ENCODE assay signal across 21 cellular contexts in genomic region chr6:56226946-56227879, GRCh38. TPM values are rescaled to one million over a fixed set of nuclear protein-coding genes. Genes with fewer than 3 reads are reported as not detected.
A peak's percentile ranks its signal among the peaks of the same experiment; 100 is the strongest.
DNase-seq lines count a peak whose midpoint lies in the region; ATAC-seq and TF ChIP-seq lines count a peak whose summit lies in the region.
"Had no signal": no experiment of that assay in that cellular context is flagged by ENCODE, and none has a peak within 500 bp of the region (broad histone marks: within the 10 kb centered on the region; RNA-seq: fewer than 3 reads in every experiment).

No MANE protein-coding gene starts in this region.

- H3K27ac Mint-ChIP-seq in CD8-positive, alpha-beta T cell: no peak overlapping the region
- H3K27ac Mint-ChIP-seq: activated naive CD4-positive, alpha-beta T cell treated with anti-CD3 and anti-CD28 coated beads for 36 hours; dendritic cell treated with granulocyte-macrophage colony-stimulating factor and Interleukin-4, amounts not matched to agents 40 ng/mL and 50 ng/mL, for 4 days; IgD-negative memory B cell had no signal

- no peaks in the 10 kb centered on the region for H3K36me3 ChIP-seq in PC-3 (ENCODE audit: low read depth, low read length)
- H3K36me3 ChIP-seq in smooth muscle cell (ENCODE audit: low read depth): no peaks in the 10 kb centered on the region
- no peaks in the 10 kb centered on the region for H3K36me3 ChIP-seq in right atrium auricular region
- H3K36me3 ChIP-seq in CD8-positive, alpha-beta T cell (ENCODE audit: insufficient read depth, low read length): no peaks in the 10 kb centered on the region
- H3K36me3 ChIP-seq: BE2C, WERI-Rb-1 had no signal

- H3K9me2 ChIP-seq in PC-3 (replicated peaks; ENCODE audit: low read length): no peaks in the 10 kb centered on the region

- H3K27ac ChIP-seq in PC-3 (ENCODE audit: low read length): no peak overlapping the region
- peak overlapping the region; percentile 73 for H3K27ac ChIP-seq in smooth muscle cell (ENCODE audit: low read depth)
- H3K27ac ChIP-seq in right atrium auricular region: no peak overlapping the region
- no peak overlapping the region for H3K27ac ChIP-seq in CD8-positive, alpha-beta T cell (ENCODE audit: low read depth, low read length)
- H3K27ac ChIP-seq: body of pancreas, parathyroid adenoma, WERI-Rb-1 had no signal

- ATAC-seq in PC-3: no peak
- ATAC-seq in CD8-positive, alpha-beta T cell: no peak
- ATAC-seq in HG03378 (IDR thresholded peaks at IDR 0.05; ENCODE audit: unreplicated experiment): no peak
- ATAC-seq: body of pancreas had no signal

- H3K4me3 Mint-ChIP-seq in CD8-positive, alpha-beta T cell: no peak overlapping the region
- H3K4me3 Mint-ChIP-seq: activated naive CD4-positive, alpha-beta T cell treated with anti-CD3 and anti-CD28 coated beads for 36 hours; dendritic cell treated with granulocyte-macrophage colony-stimulating factor and Interleukin-4, amounts not matched to agents 40 ng/mL and 50 ng/mL, for 4 days; IgD-negative memory B cell had no signal

- H3K4me3 ChIP-seq in PC-3 (ENCODE audit: low read length): no peak overlapping the region
- no peak overlapping the region for H3K4me3 ChIP-seq in smooth muscle cell
- no peak overlapping the region for H3K4me3 ChIP-seq in right atrium auricular region
- H3K4me3 ChIP-seq in CD8-positive, alpha-beta T cell (ENCODE audit: low read depth, low read length): no peak overlapping the region
- H3K4me3 ChIP-seq: body of pancreas had no signal

- no peaks in the 10 kb centered on the region for H3K27me3 ChIP-seq in PC-3 (ENCODE audit: low read length)
- no peaks in the 10 kb centered on the region for H3K27me3 ChIP-seq in smooth muscle cell (ENCODE audit: low read depth)
- H3K27me3 ChIP-seq in right atrium auricular region: no peaks in the 10 kb centered on the region
- no peaks in the 10 kb centered on the region for H3K27me3 ChIP-seq in CD8-positive, alpha-beta T cell (ENCODE audit: insufficient read depth, low read length)
- H3K27me3 ChIP-seq: BE2C, body of pancreas had no signal

- no peak for TF ChIP-seq CTCF in PC-3 (conservative IDR thresholded peaks at IDR 0.05; ENCODE audit: low read depth, low read length)
- no peak for TF ChIP-seq CTCF in smooth muscle cell (IDR thresholded peaks at IDR 0.05; ENCODE audit: borderline replicate concordance, insufficient read depth, poor library complexity, severe bottlenecking)
- TF ChIP-seq CTCF in right atrium auricular region (IDR thresholded peaks at IDR 0.05): no peak
- no peak for TF ChIP-seq CTCF in CD8-positive, alpha-beta T cell (IDR thresholded peaks at IDR 0.05)

- 0 out of 2 replicates have a peak overlapping the region, but pooled peaks have one; percentile 2 for H3K4me2 ChIP-seq in PC-3 (ENCODE audit: low read length)
- H3K4me2 ChIP-seq in smooth muscle cell: peak overlapping the region; percentile 48

- H4K20me1 ChIP-seq in PC-3 (ENCODE audit: low read length): no peaks in the 10 kb centered on the region
- H4K20me1 ChIP-seq in smooth muscle cell (ENCODE audit: low read depth): no peaks in the 10 kb centered on the region

- no peaks in the 10 kb centered on the region for H3K9me3 ChIP-seq in PC-3 (ENCODE audit: low read length)
- no peaks in the 10 kb centered on the region for H3K9me3 ChIP-seq in smooth muscle cell (replicated peaks; ENCODE audit: low read depth)
- no peaks in the 10 kb centered on the region for H3K9me3 ChIP-seq in right atrium auricular region
- no peaks in the 10 kb centered on the region for H3K9me3 ChIP-seq in CD8-positive, alpha-beta T cell (ENCODE audit: low read length)
- H3K9me3 ChIP-seq: BE2C, body of pancreas had no signal

- POLR2A ChIA-PET in PC-3 (lab: Charles Lee; ENCODE audit: unreplicated experiment): no interaction called here
- POLR2A ChIA-PET in CD8-positive, alpha-beta T cell (lab: Charles Lee): no interaction called here

- DNase-seq in GM03348 (ENCODE audit: low spot score): peak; percentile 12
- DNase-seq in PC-3: peak; percentile 53
- DNase-seq in fibroblast of peridontal ligament (ENCODE audit: extremely low read depth): peak; percentile 97
- DNase-seq in smooth muscle cell (lab: John Stamatoyannopoulos, UW; ENCODE audit: unreplicated experiment): no peak
- DNase-seq in right atrium auricular region (ENCODE audit: low spot score): no peak
- DNase-seq in CD8-positive, alpha-beta T cell: no peak
- DNase-seq in NCI-H446 treated with DMSO at 0.1 percent for 48 hours (lab: John Stamatoyannopoulos, UW): no peak
- DNase-seq: activated CD4-positive, alpha-beta T cell treated with anti-CD3 and anti-CD28 coated beads, Interleukin-2, amount 50 U/mL, for 48 hours; activated naive CD4-positive, alpha-beta T cell treated with anti-CD3 and anti-CD28 coated beads for 36 hours; BE2C; body of pancreas; MV-4-11; NCI-H526 treated with DMSO at 0.1 percent for 48 hours; OCI-M1; stimulated activated CD4-positive, alpha-beta T cell treated with anti-CD3 and anti-CD28 coated beads, Interleukin-4, amount 100 ng/mL, for 4 hours; T-helper 2 cell; WERI-Rb-1 had no signal

- 37% methylated on average over 4 of the region's 4 CpGs for WGBS in smooth muscle cell (ENCODE audit: low lambda C conversion rate)

- H3K9ac ChIP-seq in PC-3 (ENCODE audit: low read length): no peak overlapping the region
- peak overlapping the region; percentile 13 for H3K9ac ChIP-seq in smooth muscle cell (ENCODE audit: low read depth)
- H3K9ac ChIP-seq: parathyroid adenoma had no signal

- H3K4me1 Mint-ChIP-seq in CD8-positive, alpha-beta T cell (ENCODE audit: low read depth): no peaks in the 10 kb centered on the region
- H3K4me1 Mint-ChIP-seq: IgD-negative memory B cell had no signal

- CTCF ChIA-PET in PC-3 (lab: Charles Lee): no interaction called here
- CTCF ChIA-PET in CD8-positive, alpha-beta T cell (lab: Charles Lee): no interaction called here

- no TSS peak for BruUV-seq in PC-3 (replicated peaks; lab: Mats Ljungman, UMichigan)

- peaks cover 59% of the 10 kb centered on the region for H3K4me1 ChIP-seq in PC-3 (ENCODE audit: insufficient read depth, low read length)
- peaks cover 5% of the 10 kb centered on the region for H3K4me1 ChIP-seq in smooth muscle cell (ENCODE audit: low read depth)
- no peaks in the 10 kb centered on the region for H3K4me1 ChIP-seq in right atrium auricular region
- no peaks in the 10 kb centered on the region for H3K4me1 ChIP-seq in CD8-positive, alpha-beta T cell (ENCODE audit: insufficient read depth, low read length)
- H3K4me1 ChIP-seq: BE2C, body of pancreas, parathyroid adenoma had no signal

- no peaks in the 10 kb centered on the region for H3K9me3 Mint-ChIP-seq in CD8-positive, alpha-beta T cell
- H3K9me3 Mint-ChIP-seq: activated naive CD4-positive, alpha-beta T cell treated with anti-CD3 and anti-CD28 coated beads for 36 hours; dendritic cell treated with granulocyte-macrophage colony-stimulating factor and Interleukin-4, amounts not matched to agents 40 ng/mL and 50 ng/mL, for 4 days had no signal

- H3K79me2 ChIP-seq in PC-3 (ENCODE audit: low read length): no peaks in the 10 kb centered on the region
- no peaks in the 10 kb centered on the region for H3K79me2 ChIP-seq in smooth muscle cell (ENCODE audit: low read depth)
- H3K79me2 ChIP-seq: parathyroid adenoma had no signal

- H2AFZ ChIP-seq in PC-3 (ENCODE audit: low read length) (no peak overlapping the region), smooth muscle cell (ENCODE audit: low read depth) (peak overlapping the region; percentile 29)
- H2AFZ ChIP-seq: parathyroid adenoma had no signal

- H3K36me3 Mint-ChIP-seq in CD8-positive, alpha-beta T cell: no peaks in the 10 kb centered on the region
- H3K36me3 Mint-ChIP-seq: IgD-negative memory B cell had no signal

- H3F3A ChIP-seq in PC-3 (ENCODE audit: low read length, unreplicated experiment) (peaks cover 10% of the 10 kb centered on the region), smooth muscle cell (ENCODE audit: low read depth) (no peaks in the 10 kb centered on the region)

- intact Hi-C loops in PC-3 (cut with micrococcal nuclease): no loop called here
- intact Hi-C loops in CD8-positive, alpha-beta T cell (cut with DNase I, micrococcal nuclease): no loop called here

- H3K27me3 Mint-ChIP-seq in CD8-positive, alpha-beta T cell (ENCODE audit: low read depth): no peaks in the 10 kb centered on the region
- H3K27me3 Mint-ChIP-seq: IgD-negative memory B cell had no signal

RNA-seq across cellular contexts. Expression of gene COL21A1, which starts 20.2 kb away (rescaled TPM):
- total RNA-seq in PC-3 (2014; rRNA removed) (0.35 and 1.0 TPM in 2 replicates), smooth muscle cell (5.8 and 15.1 TPM in 2 replicates), right atrium auricular region (10 to 100 TPM; 13.6 to 89.7 TPM)
- polyA plus RNA-seq in smooth muscle cell: 7.0 and 8.2 TPM in 2 replicates
- total RNA-seq in CD8-positive, alpha-beta T cell: not detected
- total RNA-seq: activated naive CD4-positive, alpha-beta T cell treated with anti-CD3 and anti-CD28 coated beads for 36 hours had no signal
- polyA plus RNA-seq: IgD-negative memory B cell had no signal

Comparison
In these comparisons a context has a peak if more than half of its experiments do, and no peak if none do; other contexts are left out.
1. DNase-seq: peak in GM03348 (single experiment), PC-3 (single experiment) and fibroblast of peridontal ligament (single experiment); none in smooth muscle cell (single experiment), right atrium auricular region (single experiment), CD8-positive, alpha-beta T cell (0 of 7) and NCI-H446 treated with DMSO at 0.1 percent for 48 hours (single experiment).